ENCODE assay signal across 20 cellular contexts in the genomic region with DNA sequence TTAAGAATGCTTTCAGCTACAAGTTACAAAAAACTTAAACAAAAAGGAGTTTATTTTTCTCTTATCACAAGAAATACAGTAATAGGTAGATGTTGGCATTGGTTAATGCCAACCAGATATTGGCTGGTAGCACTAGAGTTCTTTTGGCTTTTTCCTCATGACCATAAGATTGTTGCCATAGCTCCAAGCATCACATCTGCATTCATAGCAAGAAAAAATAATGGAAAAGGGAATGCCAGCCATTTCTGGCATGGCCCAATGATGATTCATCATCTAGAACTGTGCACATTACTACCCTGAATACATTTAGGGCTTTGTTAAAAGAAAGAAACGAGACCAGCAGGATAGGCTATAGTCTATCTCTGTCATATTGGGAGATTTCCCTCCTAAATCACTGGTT.
"Had no signal": no experiment of that assay in that cellular context is flagged by ENCODE, and none has a peak within 500 bp of the region (broad histone marks: within the 10 kb centered on the region; RNA-seq: fewer than 3 reads in every experiment).

No MANE protein-coding gene starts in this region.

- H3K27me3 ChIP-seq: body of pancreas, gastroesophageal sphincter, upper lobe of right lung had no signal

- H3K36me3 ChIP-seq: gastroesophageal sphincter, upper lobe of right lung had no signal

- H3K9me3 ChIP-seq: body of pancreas, gastroesophageal sphincter, upper lobe of right lung had no signal

- H3K4me1 ChIP-seq: upper lobe of right lung had no signal

- H3K4me3 ChIP-seq: body of pancreas, coronary artery, gastroesophageal sphincter, upper lobe of right lung had no signal

- DNase-seq: activated B cell treated with CpG ODN at 0.5 μM for 24 hours; activated CD4-positive, alpha-beta T cell treated with anti-CD3 and anti-CD28 coated beads, Interleukin-2, amount 10 ng/mL, durations not matched to agents 24 days and 14 days; activated CD8-positive, alpha-beta memory T cell treated with anti-CD3 and anti-CD28 coated beads, Interleukin-2, amount 50 U/mL, for 4 hours; activated CD8-positive, alpha-beta T cell treated with anti-CD3 and anti-CD28 coated beads, Interleukin-2, amount 10 ng/mL, durations not matched to agents 7 days and 5 days; activated gamma-delta T cell treated with Interleukin-2 at 50 U/mL for 16 hours; activated T-cell treated with anti-CD3 and anti-CD28 coated beads, Interleukin-2, amount 50 U/mL, for 72 hours; amniotic stem cell; body of pancreas; caudate nucleus; effector CD4-positive, alpha-beta T cell; hippocampal formation; nucleus accumbens; posterior cingulate gyrus; small intestine; stimulated activated CD4-positive, alpha-beta T cell treated with anti-CD3 and anti-CD28 coated beads, Interleukin-4, amount 100 ng/mL, for 24 hours; stimulated activated naive CD4-positive, alpha-beta T cell; T-helper 2 cell; upper lobe of right lung had no signal

- ATAC-seq: activated CD8-positive, alpha-beta T cell treated with anti-CD3 and anti-CD28 coated beads, Interleukin-2, amount 10 ng/mL, durations not matched to agents 7 days and 5 days; activated T-cell treated with anti-CD3 and anti-CD28 coated beads, Interleukin-2, amount 50 U/mL, for 72 hours; body of pancreas; gastroesophageal sphincter; upper lobe of right lung had no signal

- H3K27ac ChIP-seq: body of pancreas had no signal
